ENCODE assay signal across 11 cellular contexts in genomic region chrX:72776653-72777466, GRCh38. TPM values are rescaled to one million over a fixed set of nuclear protein-coding genes. Genes with fewer than 3 reads are reported as not detected.
DNase-seq lines count a peak whose midpoint lies in the region; ATAC-seq, FAIRE-seq and TF ChIP-seq lines count a peak whose summit lies in the region.
"Not testable (repeated sequence)": the region's sequence is repeated elsewhere in the genome, so short reads cannot be mapped to it uniquely, and the experiment has no call there.
"Had no signal": no experiment of that assay in that cellular context is flagged by ENCODE, and none has a peak within 500 bp of the region (broad histone marks: within the 10 kb centered on the region; RNA-seq: fewer than 3 reads in every experiment).

TSS of gene DMRTC1B (plus strand) at chrX:72776890. CDS start at chrX:72845136, 68,246 bp downstream.

- not testable (repeated sequence) for DNase-seq in GM19239 (ENCODE audit: insufficient read length, low spot score); foreskin keratinocyte; pancreas

- ATAC-seq in GM21529 (IDR thresholded peaks at IDR 0.05; ENCODE audit: unreplicated experiment) (peak; percentile 81), HG02938 (IDR thresholded peaks at IDR 0.05; ENCODE audit: unreplicated experiment) (peak; percentile 77), HG03378 (IDR thresholded peaks at IDR 0.05; ENCODE audit: unreplicated experiment) (peak; percentile 74), foreskin keratinocyte (peak; percentile 75), pancreas (peak; percentile 88 to 95 (median 93))
- ATAC-seq in activated CD4-positive, CD25-positive, alpha-beta regulatory T cell treated with anti-CD3 and anti-CD28 coated beads, Interleukin-2, amount 50 U/mL, for 24 hours: peak; percentile 78 to 79

- not testable (repeated sequence) for H3K4me1 ChIP-seq in foreskin keratinocyte, pancreas

- H3K36me3 ChIP-seq in pancreas: not testable (repeated sequence)

- H3K4me3 ChIP-seq in pancreas: not testable (repeated sequence)

- TF ChIP-seq CTCF in foreskin keratinocyte (conservative IDR thresholded peaks at IDR 0.05); pancreas (IDR thresholded peaks at IDR 0.05): not testable (repeated sequence)

- not testable (repeated sequence) for H3K27me3 ChIP-seq in foreskin keratinocyte, pancreas

- WGBS in pancreas, 2 donors: no CpG with 5 or more reads among the region's 44 CpGs

- not testable (repeated sequence) for H3K9me3 ChIP-seq in pancreas

- not testable (repeated sequence) for H3K27ac ChIP-seq in foreskin keratinocyte, pancreas

- FAIRE-seq in G401.6 (lab: Jason Lieb, UNC): peak; percentile 53
- FAIRE-seq in GM19239 (lab: Jason Lieb, UNC): peak; percentile 94
- FAIRE-seq in pancreas (lab: Jason Lieb, UNC): not testable (repeated sequence)

- intact Hi-C loops in pancreas (cut with DNase I): not testable (repeated sequence)

RNA-seq across cellular contexts. Expression of gene DMRTC1B, which starts in this region (rescaled TPM):
- total RNA-seq in foreskin keratinocyte: not detected in 2 replicates
- not detected in 2 replicates for polyA plus RNA-seq in foreskin keratinocyte
- 1 to 10 TPM in 4 of 6 donors, under 1 TPM in 2; 0.82 to 2.6 (median 1.3) TPM for total RNA-seq in pancreas
- 1 to 10 TPM; 2.4 to 8.5 TPM for polyA plus RNA-seq in pancreas
- total RNA-seq: glomerular endothelial cell, right atrium auricular region, thoracic aorta had no signal

Comparison
In these comparisons a context has a peak if more than half of its experiments do, and no peak if none do; other contexts are left out.
1. Peak in ATAC-seq in foreskin keratinocyte; RNA of the gene not detected or under 1 TPM.